In the genomic region with DNA sequence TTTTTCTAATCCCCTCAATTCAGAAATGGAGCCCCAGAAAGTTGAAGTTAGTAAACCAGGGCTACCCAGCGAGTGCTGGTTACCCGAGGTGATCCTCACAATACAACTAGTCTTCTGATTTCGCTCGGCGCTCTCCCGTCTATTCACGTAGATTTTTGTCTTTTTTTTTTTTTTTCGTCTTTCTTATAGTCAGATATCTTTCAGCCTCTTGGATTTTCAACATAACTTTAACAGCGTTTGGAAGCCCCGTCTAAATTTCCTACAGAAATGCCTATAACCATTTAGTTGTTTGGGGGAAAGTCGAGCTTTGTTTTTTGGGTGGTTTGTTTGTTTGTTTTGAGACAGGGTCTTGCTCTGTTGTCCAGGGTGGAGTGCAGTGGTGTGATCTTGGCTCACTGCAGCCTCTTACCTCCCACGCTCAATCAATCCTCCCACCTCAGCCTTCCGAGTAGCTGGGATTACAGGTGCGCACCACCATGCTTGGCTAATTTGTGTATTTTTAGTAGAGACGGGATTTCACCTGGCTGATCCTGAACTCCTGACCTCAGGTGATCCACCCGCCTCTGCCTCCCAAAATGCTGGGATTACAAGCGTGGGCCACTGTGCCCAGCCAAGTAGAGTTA, we compare ENCODE assay signal across 8 cellular contexts. TPM values are rescaled to one million over a fixed set of nuclear protein-coding genes. Genes with fewer than 3 reads are reported as not detected.
DNase-seq lines count a peak whose midpoint lies in the region; ATAC-seq, FAIRE-seq and TF ChIP-seq lines count a peak whose summit lies in the region.

No MANE protein-coding gene starts in this region.

- ATAC-seq in CD8-positive, alpha-beta T cell = no peak
- ATAC-seq in HG03469 (IDR thresholded peaks at IDR 0.05; ENCODE audit: unreplicated experiment) (no peak), HG02870 (IDR thresholded peaks at IDR 0.05; ENCODE audit: unreplicated experiment) (no peak)

- dilution Hi-C loops in endothelial cell of umbilical vein (cut with MboI; ENCODE audit: extremely low pct_ligation_motif_present, low sequenced_read_pairs) = no loop called here

- peaks cover 13% of the 10 kb centered on the region for H3K4me1 ChIP-seq in CD8-positive, alpha-beta T cell (ENCODE audit: insufficient read depth, low read length)
- H3K4me1 ChIP-seq in OCI-LY3 (ENCODE audit: low read length) (peaks cover 5% of the 10 kb centered on the region; the same call in 1 of the 2 replicates), endothelial cell of umbilical vein (ENCODE audit: control insufficient read depth, extremely low read depth, insufficient read depth, low read length) (peaks cover 4% of the 10 kb centered on the region), osteoblast (ENCODE audit: insufficient read depth, low read length) (peaks cover 13% of the 10 kb centered on the region)

- FAIRE-seq in endothelial cell of umbilical vein (lab: Jason Lieb, UNC) = no peak

- H3K4me3 Mint-ChIP-seq in CD8-positive, alpha-beta T cell = peak overlapping the region; percentile 89

- TF ChIP-seq POLR2A in endothelial cell of umbilical vein (IDR thresholded peaks at IDR 0.05; ENCODE audit: low read depth, low read length) = no peak

- H3K9ac ChIP-seq in OCI-LY3 (ENCODE audit: low read length) (peak overlapping the region; percentile 61), endothelial cell of umbilical vein (replicated peaks; ENCODE audit: extremely low read depth, insufficient read depth, low read length) (peak overlapping the region; percentile 95)

- TF ChIP-seq CTCF in CD8-positive, alpha-beta T cell (IDR thresholded peaks at IDR 0.05) = no peak
- TF ChIP-seq CTCF in OCI-LY3 (IDR thresholded peaks at IDR 0.05; ENCODE audit: low read depth, low read length) = no peak
- TF ChIP-seq CTCF in endothelial cell of umbilical vein (IDR thresholded peaks at IDR 0.05; ENCODE audit: extremely low read depth in 1 of 2, insufficient read depth in 1 of 2, low read depth in 1 of 2, low read length in 2 of 2) = no peak
- no peak for TF ChIP-seq CTCF in osteoblast (IDR thresholded peaks at IDR 0.05; ENCODE audit: extremely low read depth, low read depth, low read length)

- peak overlapping the region; percentile 65 for H3K4me2 ChIP-seq in OCI-LY3 (ENCODE audit: low read length)
- H3K4me2 ChIP-seq in endothelial cell of umbilical vein (ENCODE audit: insufficient read depth, low read length) = peak overlapping the region; percentile 83
- peak overlapping the region; percentile 92 for H3K4me2 ChIP-seq in osteoblast (ENCODE audit: insufficient read depth, low read length)

- no peaks in the 10 kb centered on the region for H3K27me3 ChIP-seq in CD8-positive, alpha-beta T cell (ENCODE audit: insufficient read depth, low read length)
- H3K27me3 ChIP-seq in OCI-LY3 (ENCODE audit: low read depth, low read length) = 0 out of 2 replicates have a peak, but pooled peaks cover 7% of the 10 kb centered on the region
- H3K27me3 ChIP-seq in endothelial cell of umbilical vein (ENCODE audit: control insufficient read depth in 2 of 2, insufficient read depth in 2 of 2, low read length in 2 of 2) = peaks cover 3% of the 10 kb centered on the region in 2 experiments
- H3K27me3 ChIP-seq in osteoblast (ENCODE audit: insufficient read depth, low read length) = no peaks in the 10 kb centered on the region

- peaks cover 11% of the 10 kb centered on the region; the same call in 1 of the 2 replicates for H3K79me2 ChIP-seq in OCI-LY3 (ENCODE audit: low read length)
- H3K79me2 ChIP-seq in endothelial cell of umbilical vein (ENCODE audit: control insufficient read depth, insufficient read depth, low read length) = peaks cover 6% of the 10 kb centered on the region
- H3K79me2 ChIP-seq in osteoblast (ENCODE audit: insufficient read depth, low read length) = peaks cover 26% of the 10 kb centered on the region

- peak overlapping the region; percentile 96 for H3K27ac Mint-ChIP-seq in CD8-positive, alpha-beta T cell

- DNase-seq in CD8-positive, alpha-beta T cell = no peak
- DNase-seq in endothelial cell of umbilical vein (ENCODE audit: low read depth, low spot score) = no peak
- DNase-seq in osteoblast (ENCODE audit: insufficient read length, low spot score, missing footprints) = no peak
- no peak for DNase-seq in NCI-H226
- DNase-seq in NCI-H2196 treated with DMSO at 0.1 percent for 48 hours (lab: John Stamatoyannopoulos, UW; ENCODE audit: unreplicated experiment) = no peak

- H2AFZ ChIP-seq in OCI-LY3 (ENCODE audit: low read depth, low read length) (peak overlapping the region; percentile 62), endothelial cell of umbilical vein (ENCODE audit: low read depth, low read length) (peak overlapping the region; percentile 95), osteoblast (ENCODE audit: low read length) (peak overlapping the region; percentile 93)

- H3K9me1 ChIP-seq in endothelial cell of umbilical vein (replicated peaks; ENCODE audit: control insufficient read depth, extremely low read depth, insufficient read depth, low read length) = no peaks in the 10 kb centered on the region

- peak overlapping the region; percentile 79 for H3K4me3 ChIP-seq in CD8-positive, alpha-beta T cell (ENCODE audit: low read depth, low read length)
- H3K4me3 ChIP-seq in OCI-LY3 (ENCODE audit: low read length) (peak overlapping the region; percentile 79), endothelial cell of umbilical vein (replicated peaks in 1 of 3; ENCODE audit: insufficient read depth in 1 of 3, low read depth in 1 of 3, low read length in 3 of 3) (peak overlapping the region; percentile 70 to 83 (median 82)), osteoblast (ENCODE audit: insufficient read depth, low read length) (peak overlapping the region; percentile 88)

- H4K20me1 ChIP-seq in OCI-LY3 (ENCODE audit: insufficient read depth, low read length) (no peaks in the 10 kb centered on the region), endothelial cell of umbilical vein (replicated peaks; ENCODE audit: control insufficient read depth, extremely low read depth, insufficient read depth, low read length) (no peaks in the 10 kb centered on the region), osteoblast (ENCODE audit: insufficient read depth, low read length) (peaks cover 4% of the 10 kb centered on the region)

- CTCF ChIA-PET in CD8-positive, alpha-beta T cell (lab: Charles Lee) = interaction anchor here (0.5 to 2.1 kb wide), 6 partner anchors 10 to 283 kb away, joined by 3 to 15 read pairs (median 5); a partner anchor contains a TSS
- CTCF ChIA-PET in endothelial cell of umbilical vein (lab: Charles Lee) = interaction anchor here (0.6 to 2.3 kb wide), 18 partner anchors 9 to 284 kb away, joined by 3 to 24 read pairs (median 4); a partner anchor contains a TSS

- no peaks in the 10 kb centered on the region for H3K27me3 Mint-ChIP-seq in CD8-positive, alpha-beta T cell (ENCODE audit: low read depth)

- TSS peak; percentile 73 for BruUV-seq in endothelial cell of umbilical vein (replicated peaks; lab: Mats Ljungman, UMichigan)

- intact Hi-C loops in CD8-positive, alpha-beta T cell (cut with DNase I, micrococcal nuclease) = loop anchor here (1.0 kb wide), 4 partner anchors 11 to 709 kb away; a partner anchor contains a TSS
- intact Hi-C loops in endothelial cell of umbilical vein (cut with micrococcal nuclease) = loop anchor here (1.0 to 2.0 kb wide), 2 partner anchors 11 to 62 kb away; a partner anchor contains a TSS

- H3K9me3 Mint-ChIP-seq in CD8-positive, alpha-beta T cell = no peaks in the 10 kb centered on the region

- POLR2A ChIA-PET in CD8-positive, alpha-beta T cell (lab: Charles Lee) = interaction anchor here (0.6 to 4.1 kb wide), 21 partner anchors 8 to 867 kb away, joined by 3 to 96 read pairs (median 4); a partner anchor contains a TSS
- POLR2A ChIA-PET in endothelial cell of umbilical vein (lab: Charles Lee) = interaction anchor here (0.6 to 1.9 kb wide), 7 partner anchors 9 to 276 kb away, joined by 3 to 22 read pairs (median 3); a partner anchor contains a TSS

- H3K36me3 ChIP-seq in CD8-positive, alpha-beta T cell (ENCODE audit: insufficient read depth, low read length) = no peaks in the 10 kb centered on the region
- H3K36me3 ChIP-seq in OCI-LY3 (replicated peaks; ENCODE audit: low read depth, low read length) (no peaks in the 10 kb centered on the region), endothelial cell of umbilical vein (ENCODE audit: control insufficient read depth in 2 of 2, extremely low read depth in 1 of 2, insufficient read depth in 2 of 2, low read length in 2 of 2) (no peaks in the 10 kb centered on the region), osteoblast (ENCODE audit: insufficient read depth, low read length) (no peaks in the 10 kb centered on the region)

- H3K4me1 Mint-ChIP-seq in CD8-positive, alpha-beta T cell (ENCODE audit: low read depth) = peaks cover 28% of the 10 kb centered on the region

- no peaks in the 10 kb centered on the region for H3K9me3 ChIP-seq in CD8-positive, alpha-beta T cell (ENCODE audit: low read length)
- H3K9me3 ChIP-seq in OCI-LY3 (ENCODE audit: insufficient read depth, low read length) (no peaks in the 10 kb centered on the region), endothelial cell of umbilical vein (replicated peaks; ENCODE audit: control insufficient read depth, insufficient read depth, low read length) (no peaks in the 10 kb centered on the region), osteoblast (ENCODE audit: low read depth, low read length) (no peaks in the 10 kb centered on the region)

- peak overlapping the region; percentile 87 for H3K27ac ChIP-seq in CD8-positive, alpha-beta T cell (ENCODE audit: low read depth, low read length)
- H3K27ac ChIP-seq in OCI-LY3 (ENCODE audit: low read length) = peak overlapping the region; percentile 34
- H3K27ac ChIP-seq in endothelial cell of umbilical vein (ENCODE audit: insufficient read depth, low read depth, low read length) = peak overlapping the region; percentile 68
- H3K27ac ChIP-seq in osteoblast (ENCODE audit: low read depth, low read length) = peak overlapping the region; percentile 68

- H3K36me3 Mint-ChIP-seq in CD8-positive, alpha-beta T cell = peaks cover 5% of the 10 kb centered on the region

RNA-seq across cellular contexts. Expression of a gene that starts 0.8 kb away (rescaled TPM):
- 10 to 100 TPM; 32.6 to 34.0 TPM for total RNA-seq in CD8-positive, alpha-beta T cell
- total RNA-seq in endothelial cell of umbilical vein (29.3 and 29.7 TPM in 2 replicates), osteoblast (29.3 and 34.2 TPM in 2 replicates)
- 17.3 and 25.1 TPM in 2 replicates for polyA plus RNA-seq in endothelial cell of umbilical vein
- polyA plus RNA-seq in endothelial cell of umbilical vein (2011; cell fraction: cytosol; rRNA removed) = 15.9 and 16.7 TPM in 2 replicates
- polyA plus RNA-seq in endothelial cell of umbilical vein (2011; cell fraction: nucleus; rRNA removed) = 71.6 and 73.2 TPM in 2 replicates
- 23.8 and 24.0 TPM in 2 replicates for polyA plus RNA-seq in endothelial cell of umbilical vein (2012)
- 15.5 and 16.1 TPM in 2 replicates for polyA minus RNA-seq in endothelial cell of umbilical vein
- polyA minus RNA-seq in endothelial cell of umbilical vein (2011; cell fraction: cytosol; rRNA and poly(A)+ RNA removed) = 8.4 TPM
- polyA minus RNA-seq in endothelial cell of umbilical vein (2011; cell fraction: nucleus; rRNA and poly(A)+ RNA removed) = 19.6 and 23.6 TPM in 2 replicates

RNA-seq across cellular contexts. Expression of a gene that starts 10.9 kb away (rescaled TPM):
- under 1 TPM; 0.22 to 0.33 TPM for total RNA-seq in CD8-positive, alpha-beta T cell
- 0.82 and 1.0 TPM in 2 replicates for total RNA-seq in endothelial cell of umbilical vein
- polyA plus RNA-seq in endothelial cell of umbilical vein = 0.19 and 0.32 TPM in 2 replicates
- 0.69 and 0.77 TPM in 2 replicates for polyA plus RNA-seq in endothelial cell of umbilical vein (2011; cell fraction: cytosol; rRNA removed)
- 0.52 and 0.87 TPM in 2 replicates for polyA plus RNA-seq in endothelial cell of umbilical vein (2011; cell fraction: nucleus; rRNA removed)
- polyA plus RNA-seq in endothelial cell of umbilical vein (2012) = 1.6 and 1.7 TPM in 2 replicates
- not detected in 2 replicates for polyA minus RNA-seq in endothelial cell of umbilical vein
- not detected for polyA minus RNA-seq in endothelial cell of umbilical vein (2011; cell fraction: cytosol; rRNA and poly(A)+ RNA removed)
- 0.29 and 0.53 TPM in 2 replicates for polyA minus RNA-seq in endothelial cell of umbilical vein (2011; cell fraction: nucleus; rRNA and poly(A)+ RNA removed)
- total RNA-seq in osteoblast = 3.2 and 4.0 TPM in 2 replicates

Comparison
In these comparisons a context has a peak if more than half of its experiments do, and no peak if none do; other contexts are left out.
1. H3K27ac ChIP-seq: peak in every context shown above with its lines; median percentile 87 in CD8-positive, alpha-beta T cell; 68 in endothelial cell of umbilical vein; 68 in osteoblast; 34 in OCI-LY3.